In genomic region chr13:80249906-80250513, GRCh38 we compare ENCODE assay signal across 25 cellular contexts.
A peak's percentile ranks its signal among the peaks of the same experiment; 100 is the strongest.
DNase-seq lines count a peak whose midpoint lies in the region; TF ChIP-seq lines count a peak whose summit lies in the region.
"Had no signal": no experiment of that assay in that cellular context is flagged by ENCODE, and none has a peak within 500 bp of the region (broad histone marks: within the 10 kb centered on the region; RNA-seq: fewer than 3 reads in every experiment).

No MANE protein-coding gene starts in this region.

- H3K4me2 ChIP-seq in mesenchymal stem cell (ENCODE audit: low read length, poor library complexity, severe bottlenecking) (no peak overlapping the region), hepatocyte (no peak overlapping the region)
- H3K4me2 ChIP-seq: PC-9 had no signal

- H3K4me3 ChIP-seq in AG10803 (ENCODE audit: low read length) (peak overlapping the region; percentile 51), HEK293 (ENCODE audit: low read depth, low read length) (no peak overlapping the region), mesenchymal stem cell (ENCODE audit: insufficient read depth in 1 of 2, low read depth in 1 of 2, low read length in 2 of 2) (peak overlapping the region in 1 of 2 experiments; percentile 74), hepatocyte (no peak overlapping the region)
- H3K4me3 ChIP-seq: PC-9, psoas muscle had no signal

- H3K14ac ChIP-seq in mesenchymal stem cell (ENCODE audit: low read length in 2 of 2): no peak overlapping the region

- no peak overlapping the region for H2BK120ac ChIP-seq in mesenchymal stem cell (ENCODE audit: low read depth, low read length)

- no peaks in the 10 kb centered on the region for H4K20me1 ChIP-seq in hepatocyte (ENCODE audit: insufficient read depth, poor library complexity, severe bottlenecking)

- H3K18ac ChIP-seq in mesenchymal stem cell (ENCODE audit: low read depth in 1 of 2, low read length in 2 of 2): no peak overlapping the region

- no peaks in the 10 kb centered on the region for H3K36me3 Mint-ChIP-seq in brain
- no peaks in the 10 kb centered on the region for H3K36me3 Mint-ChIP-seq in Calu3 (ENCODE audit: insufficient read depth, unreplicated experiment)

- H4K8ac ChIP-seq in mesenchymal stem cell (ENCODE audit: low read length): no peak overlapping the region

- H3K9me3 ChIP-seq in HEK293 (ENCODE audit: control insufficient read depth, insufficient read depth, low read depth, low read length) (no peaks in the 10 kb centered on the region), mesenchymal stem cell (ENCODE audit: control insufficient read depth, low read length) (no peaks in the 10 kb centered on the region), hepatocyte (ENCODE audit: low read depth) (no peaks in the 10 kb centered on the region)
- H3K9me3 ChIP-seq: gastrocnemius medialis, psoas muscle had no signal

- no peak overlapping the region for H2BK5ac ChIP-seq in mesenchymal stem cell (ENCODE audit: low read depth, low read length, poor library complexity, severe bottlenecking)

- H3K4me3 Mint-ChIP-seq in brain (peak overlapping the region in 1 of 5 experiments; percentile 22), Calu3 (ENCODE audit: low read depth, unreplicated experiment) (no peak overlapping the region)
- H3K4me3 Mint-ChIP-seq: activated CD8-positive, alpha-beta T cell treated with anti-CD3 and anti-CD28 coated beads, Interleukin-2, amount 10 ng/mL, durations not matched to agents 7 days and 5 days; activated T-cell treated with anti-CD3 and anti-CD28 coated beads, Interleukin-2, amount 50 U/mL, for 24 hours; endodermal cell; nephron progenitor cell had no signal

- WGBS in mesenchymal stem cell: 90% methylated on average over 4 of the region's 5 CpGs
- 81% methylated on average over 5 of the region's 5 CpGs for WGBS in hepatocyte (ENCODE audit: low lambda C conversion rate, missing lambda C conversion rate)

- H2BK12ac ChIP-seq in mesenchymal stem cell (ENCODE audit: low read length in 2 of 2): no peak overlapping the region

- no TSS peak for BruUV-seq in Calu3 (replicated peaks; lab: Mats Ljungman, UMichigan)

- POLR2A ChIA-PET in HEK293 (lab: Yijun Ruan, JAX): no interaction called here

- no peaks in the 10 kb centered on the region for H3K79me1 ChIP-seq in mesenchymal stem cell (replicated peaks; ENCODE audit: low read length, poor library complexity, severe bottlenecking)

- H3K23ac ChIP-seq in mesenchymal stem cell (ENCODE audit: low read length in 2 of 2): no peak overlapping the region

- TF ChIP-seq CTCF in AG10803 (conservative IDR thresholded peaks at IDR 0.05; ENCODE audit: low read length) (no peak), HEK293 (tag by site-specific recombination; IDR thresholded peaks at IDR 0.05) (no peak), brain (conservative IDR thresholded peaks at IDR 0.05) (no peak), Calu3 (IDR thresholded peaks at IDR 0.05; ENCODE audit: unreplicated experiment) (no peak), hepatocyte (IDR thresholded peaks at IDR 0.05; ENCODE audit: poor library complexity) (no peak)

- H3K9me2 ChIP-seq in hepatocyte (replicated peaks; ENCODE audit: insufficient read depth): no peaks in the 10 kb centered on the region

- peak; percentile 20 for DNase-seq in AG10803 (ENCODE audit: low read depth)
- DNase-seq in mesenchymal stem cell: no peak
- no peak for DNase-seq in Calu3
- DNase-seq in hepatocyte (ENCODE audit: low spot score): no peak
- no peak for DNase-seq in NCI-H2196 treated with DMSO at 0.1 percent for 48 hours (lab: John Stamatoyannopoulos, UW; ENCODE audit: unreplicated experiment)
- no peak for DNase-seq in stimulated activated CD4-positive, alpha-beta T cell treated with anti-CD3 and anti-CD28 coated beads, Interleukin-4, amount 100 ng/mL, for 1 hour
- DNase-seq: activated CD4-positive, CD25-positive, alpha-beta regulatory T cell; activated CD8-positive, alpha-beta T cell treated with anti-CD3 and anti-CD28 coated beads, Interleukin-2, amount 10 ng/mL, durations not matched to agents 7 days and 5 days; activated naive CD4-positive, alpha-beta T cell treated with Interleukin-2 at 50 U/mL for 16 hours; activated T-cell treated with anti-CD3 and anti-CD28 coated beads, Interleukin-2, amount 50 U/mL, for 24 hours; anterior cingulate cortex; cerebellar nuclear complex; endodermal cell; gastrocnemius medialis; Kasumi-1; left colon; NCI-H1436; NCI-H2171; nephron progenitor cell; PC-9; psoas muscle; stimulated activated CD8-positive, alpha-beta memory T cell treated with anti-CD3 and anti-CD28 coated beads, Interleukin-4, amount 100 ng/mL, for 48 hours; T-helper 9 cell had no signal

- CTCF ChIA-PET in HEK293 (lab: Yijun Ruan, JAX): interaction anchor here (1.0 kb wide), 1 partner anchor 768 kb away, joined by 3 read pairs; no protein-coding TSS in a partner anchor
- CTCF ChIA-PET in Calu3 (lab: Charles Lee): interaction anchor here (0.7 kb wide), 1 partner anchor 14 kb away, joined by 3 read pairs; no protein-coding TSS in a partner anchor

- H3K27ac Mint-ChIP-seq in brain: peak overlapping the region in 3 of 5 experiments; percentile 4 to 43 (median 6)
- H3K27ac Mint-ChIP-seq in Calu3 (ENCODE audit: unreplicated experiment): no peak overlapping the region
- H3K27ac Mint-ChIP-seq: activated CD8-positive, alpha-beta T cell treated with anti-CD3 and anti-CD28 coated beads, Interleukin-2, amount 10 ng/mL, durations not matched to agents 7 days and 5 days; activated T-cell treated with anti-CD3 and anti-CD28 coated beads, Interleukin-2, amount 50 U/mL, for 24 hours; endodermal cell; nephron progenitor cell had no signal

- no peak overlapping the region for H2AK5ac ChIP-seq in mesenchymal stem cell (ENCODE audit: low read length, severe bottlenecking)

- H3K4me1 Mint-ChIP-seq in brain: peaks cover 5% of the 10 kb centered on the region
- H3K4me1 Mint-ChIP-seq in Calu3 (ENCODE audit: low read depth, unreplicated experiment): no peaks in the 10 kb centered on the region
- H3K4me1 Mint-ChIP-seq: endodermal cell had no signal

- H3K36me3 ChIP-seq in HEK293 (ENCODE audit: control insufficient read depth in 2 of 2, insufficient read depth in 1 of 2, low read length in 2 of 2) (no peaks in the 10 kb centered on the region), mesenchymal stem cell (ENCODE audit: control insufficient read depth in 1 of 2, insufficient read depth in 2 of 2, low read depth in 1 of 2, low read length in 2 of 2) (no peaks in the 10 kb centered on the region), hepatocyte (replicated peaks; ENCODE audit: insufficient read depth, low read depth) (no peaks in the 10 kb centered on the region)
- H3K36me3 ChIP-seq: gastrocnemius medialis had no signal

- H3K9me3 Mint-ChIP-seq in brain: peaks cover 0 to 4% (median 0%) of the 10 kb centered on the region in 5 experiments
- no peaks in the 10 kb centered on the region for H3K9me3 Mint-ChIP-seq in Calu3 (ENCODE audit: low read depth, unreplicated experiment)
- H3K9me3 Mint-ChIP-seq: activated T-cell treated with anti-CD3 and anti-CD28 coated beads, Interleukin-2, amount 50 U/mL, for 24 hours had no signal

- peak overlapping the region; percentile 86 for H3K9ac ChIP-seq in mesenchymal stem cell (ENCODE audit: low read length)

- peaks cover 6% of the 10 kb centered on the region for H3K27me3 Mint-ChIP-seq in brain
- no peaks in the 10 kb centered on the region for H3K27me3 Mint-ChIP-seq in Calu3 (ENCODE audit: unreplicated experiment)
- H3K27me3 Mint-ChIP-seq: activated T-cell treated with anti-CD3 and anti-CD28 coated beads, Interleukin-2, amount 50 U/mL, for 24 hours had no signal

- H3K79me2 ChIP-seq in hepatocyte: no peaks in the 10 kb centered on the region

- H4K91ac ChIP-seq in mesenchymal stem cell (ENCODE audit: low read length): no peak overlapping the region

- H2AFZ ChIP-seq in mesenchymal stem cell (ENCODE audit: low read depth, low read length) (no peak overlapping the region), hepatocyte (no peak overlapping the region)
- H2AFZ ChIP-seq: PC-9 had no signal

- H3K27me3 ChIP-seq in mesenchymal stem cell (ENCODE audit: control insufficient read depth in 1 of 2, insufficient read depth in 1 of 2, low read length in 2 of 2) (no peaks in the 10 kb centered on the region), hepatocyte (no peaks in the 10 kb centered on the region)
- H3K27me3 ChIP-seq: gastrocnemius medialis had no signal

- no peak overlapping the region for H3K4ac ChIP-seq in mesenchymal stem cell (ENCODE audit: low read depth in 1 of 2, low read length in 2 of 2)

- intact Hi-C loops in Calu3 (cut with micrococcal nuclease; ENCODE audit: unreplicated experiment): no loop called here

- no peak overlapping the region for H2BK15ac ChIP-seq in mesenchymal stem cell (ENCODE audit: low read depth, poor library complexity, severe bottlenecking)

- no peaks in the 10 kb centered on the region for H3K4me1 ChIP-seq in HEK293 (ENCODE audit: control insufficient read depth, insufficient read depth, low read length)
- H3K4me1 ChIP-seq in mesenchymal stem cell (ENCODE audit: control insufficient read depth, insufficient read depth, low read depth, low read length): no peaks in the 10 kb centered on the region
- no peaks in the 10 kb centered on the region for H3K4me1 ChIP-seq in hepatocyte (ENCODE audit: insufficient read depth)
- H3K4me1 ChIP-seq: gastrocnemius medialis, psoas muscle had no signal

- H3K27ac ChIP-seq in HEK293 (ENCODE audit: extremely low read depth, low read depth, low read length): no peak overlapping the region
- no peak overlapping the region for H3K27ac ChIP-seq in mesenchymal stem cell (ENCODE audit: low read length, poor library complexity, severe bottlenecking)
- no peak overlapping the region for H3K27ac ChIP-seq in hepatocyte
- H3K27ac ChIP-seq: gastrocnemius medialis, PC-9, psoas muscle had no signal

TF ChIP-seq in HEK293, 187 proteins besides CTCF, POLR2A, EP300 and RAD21:
- no peak for TF ChIP-seq ZNF416 (tag by site-specific recombination; IDR thresholded peaks at IDR 0.05)
- TF ChIP-seq, protein P1, sequence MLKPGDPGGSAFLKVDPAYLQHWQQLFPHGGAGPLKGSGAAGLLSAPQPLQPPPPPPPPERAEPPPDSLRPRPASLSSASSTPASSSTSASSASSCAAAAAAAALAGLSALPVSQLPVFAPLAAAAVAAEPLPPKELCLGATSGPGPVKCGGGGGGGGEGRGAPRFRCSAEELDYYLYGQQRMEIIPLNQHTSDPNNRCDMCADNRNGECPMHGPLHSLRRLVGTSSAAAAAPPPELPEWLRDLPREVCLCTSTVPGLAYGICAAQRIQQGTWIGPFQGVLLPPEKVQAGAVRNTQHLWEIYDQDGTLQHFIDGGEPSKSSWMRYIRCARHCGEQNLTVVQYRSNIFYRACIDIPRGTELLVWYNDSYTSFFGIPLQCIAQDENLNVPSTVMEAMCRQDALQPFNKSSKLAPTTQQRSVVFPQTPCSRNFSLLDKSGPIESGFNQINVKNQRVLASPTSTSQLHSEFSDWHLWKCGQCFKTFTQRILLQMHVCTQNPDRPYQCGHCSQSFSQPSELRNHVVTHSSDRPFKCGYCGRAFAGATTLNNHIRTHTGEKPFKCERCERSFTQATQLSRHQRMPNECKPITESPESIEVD (tag by site-specific recombination; IDR thresholded peaks at IDR 0.05): peak; percentile 30; the same call in 1 of the 2 replicates
